In the genomic region with DNA sequence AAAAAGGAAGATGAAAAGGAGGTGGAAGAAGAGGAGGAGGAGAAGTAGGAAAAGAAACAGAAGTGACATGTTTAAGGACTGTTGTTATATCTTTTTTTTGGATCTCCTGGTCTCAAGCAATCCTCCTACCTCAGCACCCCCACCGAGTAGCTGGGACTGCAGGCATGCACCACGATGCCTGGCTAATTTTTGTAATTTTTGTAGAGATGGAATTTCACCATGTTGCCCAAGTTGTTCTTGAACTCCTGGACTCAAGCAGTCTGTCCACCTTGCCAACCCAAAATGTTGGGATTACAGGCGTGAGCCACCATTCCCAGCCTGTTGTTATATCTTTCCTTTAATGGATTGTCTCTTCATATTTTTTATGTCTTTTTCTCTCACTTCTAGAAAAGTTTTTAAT, we compare ENCODE assay signal across 29 cellular contexts.
"Had no signal": no experiment of that assay in that cellular context is flagged by ENCODE, and none has a peak within 500 bp of the region (broad histone marks: within the 10 kb centered on the region; RNA-seq: fewer than 3 reads in every experiment).

No MANE protein-coding gene starts in this region.

- H3K4me1 Mint-ChIP-seq: endodermal cell had no signal

- FAIRE-seq: colon, endometrium, endothelial cell of umbilical vein, frontal cortex had no signal

- ATAC-seq: effector memory CD8-positive, alpha-beta T cell; esophagus mucosa; foreskin keratinocyte; gastrocnemius medialis; gastroesophageal sphincter; heart left ventricle; heart right ventricle had no signal

- H3K4me1 ChIP-seq: colonic mucosa, foreskin keratinocyte, gastrocnemius medialis, gastroesophageal sphincter, heart left ventricle, heart right ventricle had no signal

- DNase-seq: colonic mucosa; cortex of kidney; dermis blood vessel endothelial cell; dorsolateral prefrontal cortex; effector CD4-positive, alpha-beta T cell; effector CD8-positive, alpha-beta T cell; effector memory CD4-positive, alpha-beta T cell; effector memory CD8-positive, alpha-beta T cell; endodermal cell; erythroblast; esophagus squamous epithelium; foreskin fibroblast; foreskin keratinocyte; foreskin melanocyte; gastrocnemius medialis; glutamatergic neuron; head of caudate nucleus; heart left ventricle; heart right ventricle had no signal

- H3K27me3 Mint-ChIP-seq: effector memory CD8-positive, alpha-beta T cell had no signal

- H3K4me3 Mint-ChIP-seq: dendritic cell treated with granulocyte-macrophage colony-stimulating factor and Interleukin-4, amounts not matched to agents 40 ng/mL and 50 ng/mL, for 4 days; effector memory CD8-positive, alpha-beta T cell; endodermal cell had no signal

- H3K27ac Mint-ChIP-seq: dendritic cell treated with granulocyte-macrophage colony-stimulating factor and Interleukin-4, amounts not matched to agents 40 ng/mL and 50 ng/mL, for 4 days; effector memory CD8-positive, alpha-beta T cell; endodermal cell had no signal

- H3K36me3 ChIP-seq: colonic mucosa, esophagus muscularis mucosa, esophagus squamous epithelium, gastrocnemius medialis, gastroesophageal sphincter, heart left ventricle, heart right ventricle had no signal

- H3K4me3 ChIP-seq: colonic mucosa, coronary artery, dorsolateral prefrontal cortex, esophagus muscularis mucosa, esophagus squamous epithelium, gastrocnemius medialis, gastroesophageal sphincter, heart left ventricle, heart right ventricle had no signal

- H3K27me3 ChIP-seq: colonic mucosa, dorsolateral prefrontal cortex, esophagus muscularis mucosa, esophagus squamous epithelium, foreskin keratinocyte, gastrocnemius medialis, gastroesophageal sphincter, heart left ventricle had no signal

- H3K9me3 ChIP-seq: colonic mucosa, esophagus muscularis mucosa, esophagus squamous epithelium, gastrocnemius medialis, gastroesophageal sphincter, heart left ventricle, heart right ventricle had no signal

- H3K27ac ChIP-seq: colonic mucosa, coronary artery, dorsolateral prefrontal cortex, epithelial cell of prostate, esophagus muscularis mucosa, esophagus squamous epithelium, foreskin keratinocyte, gastrocnemius medialis, gastroesophageal sphincter, heart left ventricle, heart right ventricle had no signal
